Comparison of ENCODE assay signal across 1 cellular context in the genomic region with DNA sequence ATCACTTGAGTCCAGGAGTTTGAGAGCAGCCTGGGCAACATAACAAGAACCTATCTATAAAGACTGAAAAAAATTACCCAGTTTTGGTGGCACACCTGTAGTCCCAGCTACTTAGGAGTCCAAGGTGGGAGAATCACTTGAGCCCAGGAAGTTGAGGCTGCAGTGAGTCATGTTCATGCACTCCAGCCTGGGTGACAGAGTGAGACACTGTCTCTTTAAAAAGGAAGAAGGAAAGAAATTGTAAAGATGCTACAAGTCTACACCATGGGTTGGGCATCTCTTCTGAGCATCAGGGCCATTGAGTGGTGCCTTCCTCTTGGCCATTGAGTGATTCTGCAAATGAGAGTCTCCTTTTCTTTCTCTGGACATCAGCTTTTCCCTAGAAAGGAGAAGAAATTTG.
TF ChIP-seq lines count a peak whose summit lies in the region.

No MANE protein-coding gene starts in this region.

TF ChIP-seq in SK-N-SH, 30 proteins besides CTCF, POLR2A, EP300 and RAD21 (continued from another document):
- TF ChIP-seq, protein P1, sequence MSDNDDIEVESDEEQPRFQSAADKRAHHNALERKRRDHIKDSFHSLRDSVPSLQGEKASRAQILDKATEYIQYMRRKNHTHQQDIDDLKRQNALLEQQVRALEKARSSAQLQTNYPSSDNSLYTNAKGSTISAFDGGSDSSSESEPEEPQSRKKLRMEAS (IDR thresholded peaks at IDR 0.05; ENCODE audit: low read depth), result no peak
- TF ChIP-seq, protein P2, sequence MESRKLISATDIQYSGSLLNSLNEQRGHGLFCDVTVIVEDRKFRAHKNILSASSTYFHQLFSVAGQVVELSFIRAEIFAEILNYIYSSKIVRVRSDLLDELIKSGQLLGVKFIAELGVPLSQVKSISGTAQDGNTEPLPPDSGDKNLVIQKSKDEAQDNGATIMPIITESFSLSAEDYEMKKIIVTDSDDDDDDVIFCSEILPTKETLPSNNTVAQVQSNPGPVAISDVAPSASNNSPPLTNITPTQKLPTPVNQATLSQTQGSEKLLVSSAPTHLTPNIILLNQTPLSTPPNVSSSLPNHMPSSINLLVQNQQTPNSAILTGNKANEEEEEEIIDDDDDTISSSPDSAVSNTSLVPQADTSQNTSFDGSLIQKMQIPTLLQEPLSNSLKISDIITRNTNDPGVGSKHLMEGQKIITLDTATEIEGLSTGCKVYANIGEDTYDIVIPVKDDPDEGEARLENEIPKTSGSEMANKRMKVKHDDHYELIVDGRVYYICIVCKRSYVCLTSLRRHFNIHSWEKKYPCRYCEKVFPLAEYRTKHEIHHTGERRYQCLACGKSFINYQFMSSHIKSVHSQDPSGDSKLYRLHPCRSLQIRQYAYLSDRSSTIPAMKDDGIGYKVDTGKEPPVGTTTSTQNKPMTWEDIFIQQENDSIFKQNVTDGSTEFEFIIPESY (IDR thresholded peaks at IDR 0.05; ENCODE audit: borderline replicate concordance, low read depth), result no peak
TF ChIP-seq in SK-N-SH: peak in this region for 0.
